In the genomic region with DNA sequence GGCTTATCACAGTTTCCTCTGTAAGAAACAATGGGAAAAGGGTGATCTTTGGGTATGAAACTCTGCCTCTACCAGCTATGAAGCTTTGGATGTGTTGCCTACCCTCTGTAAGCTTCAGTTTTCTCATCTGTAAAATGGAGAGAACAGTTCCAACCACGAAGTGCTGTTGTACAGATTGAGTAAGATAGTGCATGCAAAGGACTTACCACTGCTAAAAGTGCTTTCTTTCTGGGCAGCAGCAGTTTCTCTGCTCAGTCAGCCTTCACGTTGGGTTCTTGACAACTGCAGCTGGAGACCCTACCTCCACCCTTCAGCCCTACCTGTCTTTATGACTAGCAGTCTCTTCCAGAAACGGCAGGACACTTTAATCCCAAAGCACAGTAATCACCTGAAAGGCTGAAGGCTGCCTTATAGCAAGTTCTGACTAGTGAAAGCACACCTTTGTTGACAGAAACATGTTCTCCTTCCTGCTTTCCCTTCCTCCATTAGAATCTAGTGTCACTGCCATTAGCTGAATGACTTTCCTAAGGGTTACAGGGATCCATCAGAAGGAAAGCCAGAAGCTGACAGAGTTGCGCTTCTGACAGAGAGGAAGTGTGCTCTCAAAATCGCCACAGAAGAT, we compare ENCODE assay signal across 17 cellular contexts.
A peak's percentile ranks its signal among the peaks of the same experiment; 100 is the strongest.
DNase-seq lines count a peak whose midpoint lies in the region; ATAC-seq and TF ChIP-seq lines count a peak whose summit lies in the region.
"Had no signal": no experiment of that assay in that cellular context is flagged by ENCODE, and none has a peak within 500 bp of the region (broad histone marks: within the 10 kb centered on the region; RNA-seq: fewer than 3 reads in every experiment).

No MANE protein-coding gene starts in this region.

- no peak overlapping the region for H4K8ac ChIP-seq in neuronal stem cell (ENCODE audit: low read depth, low read length)

- POLR2A ChIA-PET in Caco-2 (lab: Charles Lee), result no interaction called here

- H3K36me3 Mint-ChIP-seq in Caco-2 (ENCODE audit: insufficient read depth, unreplicated experiment) (peaks cover 11% of the 10 kb centered on the region), CD14-positive monocyte (no peaks in the 10 kb centered on the region)

- TF ChIP-seq EP300 in sigmoid colon (IDR thresholded peaks at IDR 0.05), result no peak

- H3K23ac ChIP-seq in neuronal stem cell (ENCODE audit: low read depth, low read length, poor library complexity), result no peak overlapping the region

- DNase-seq in Caco-2 (no peak), sigmoid colon (no peak), HK-2 (ENCODE audit: unreplicated experiment) (no peak), CD14-positive monocyte (ENCODE audit: low spot score) (no peak), neuronal stem cell (ENCODE audit: low spot score) (no peak)
- peak; percentile 20 for DNase-seq in Jurkat, Clone E6-1 (ENCODE audit: low read depth, low spot score)
- DNase-seq: activated naive CD4-positive, alpha-beta T cell; central memory CD4-positive, alpha-beta T cell; head of caudate nucleus; left lung; MG63; occipital lobe; stimulated activated CD4-positive, alpha-beta T cell treated with anti-CD3 and anti-CD28 coated beads, Interleukin-15, amount 100 ng/mL, for 24 hours had no signal

- H3K27me3 ChIP-seq in Caco-2 (replicated peaks; ENCODE audit: control insufficient read depth, insufficient read depth, low read length) (no peaks in the 10 kb centered on the region), esophagus (ENCODE audit: control insufficient read depth in 1 of 2, insufficient read depth in 2 of 2, low read length in 2 of 2) (no peaks in the 10 kb centered on the region), sigmoid colon (no peaks in the 10 kb centered on the region), neuronal stem cell (ENCODE audit: control insufficient read depth in 3 of 3, insufficient read depth in 3 of 3, low read depth in 1 of 3, low read length in 3 of 3) (no peaks in the 10 kb centered on the region)
- H3K27me3 ChIP-seq: BE2C, left lung, MG63 had no signal

- H3K4ac ChIP-seq in neuronal stem cell (ENCODE audit: low read length), result no peak overlapping the region

- peaks cover 7% of the 10 kb centered on the region for H3K79me1 ChIP-seq in neuronal stem cell (ENCODE audit: low read depth, low read length)

- no peak overlapping the region for H2BK120ac ChIP-seq in neuronal stem cell (ENCODE audit: low read depth, low read length)

- no peak for TF ChIP-seq CTCF in Caco-2 (IDR thresholded peaks at IDR 0.05; ENCODE audit: insufficient read depth in 1 of 2, low read depth in 1 of 2, low read length in 1 of 2, severe bottlenecking in 1 of 2, unreplicated experiment in 1 of 2)
- TF ChIP-seq CTCF in sigmoid colon (IDR thresholded peaks at IDR 0.05), result no peak
- TF ChIP-seq CTCF in CD14-positive monocyte (IDR thresholded peaks at IDR 0.05), result no peak

- H3K36me3 ChIP-seq in Caco-2 (ENCODE audit: control insufficient read depth, insufficient read depth, low read length) (peaks cover 2% of the 10 kb centered on the region), esophagus (ENCODE audit: control insufficient read depth in 2 of 2, insufficient read depth in 2 of 2, low read length in 1 of 2) (no peaks in the 10 kb centered on the region), sigmoid colon (no peaks in the 10 kb centered on the region), neuronal stem cell (replicated peaks in 1 of 2; ENCODE audit: control insufficient read depth in 2 of 2, insufficient read depth in 2 of 2, low read length in 2 of 2) (peaks cover 4 to 27% of the 10 kb centered on the region in 2 donors)
- H3K36me3 ChIP-seq: BE2C, left lung, MG63 had no signal

- CTCF ChIA-PET in Caco-2 (lab: Charles Lee), result no interaction called here

- H3K4me3 ChIP-seq in Caco-2 (ENCODE audit: low read depth, low read length) (no peak overlapping the region), esophagus (ENCODE audit: low read depth in 1 of 2, low read length in 2 of 2) (peak overlapping the region in 1 of 2 donors; percentile 34), sigmoid colon (no peak overlapping the region), neuronal stem cell (ENCODE audit: low read length in 2 of 2) (no peak overlapping the region)
- no peak overlapping the region for H3K4me3 ChIP-seq in Jurkat, Clone E6-1 (ENCODE audit: low read length)
- H3K4me3 ChIP-seq: left lung, MG63 had no signal

- TF ChIP-seq POLR2A in sigmoid colon (IDR thresholded peaks at IDR 0.05), result no peak

- no peak overlapping the region for H2AK5ac ChIP-seq in neuronal stem cell (ENCODE audit: low read depth, low read length)

- H2AFZ ChIP-seq in neuronal stem cell (ENCODE audit: low read length), result no peak overlapping the region

- H3K18ac ChIP-seq in neuronal stem cell (ENCODE audit: low read length), result no peak overlapping the region

- H3K27ac ChIP-seq in esophagus (ENCODE audit: low read depth in 2 of 2, low read length in 1 of 2), result peak overlapping the region; percentile 90 to 96
- peak overlapping the region; percentile 77 to 97 (median 92) for H3K27ac ChIP-seq in sigmoid colon
- no peak overlapping the region for H3K27ac ChIP-seq in neuronal stem cell (replicated peaks; ENCODE audit: low read length)

- no peak overlapping the region for H3K4me3 Mint-ChIP-seq in Caco-2 (ENCODE audit: unreplicated experiment)
- H3K4me3 Mint-ChIP-seq in CD14-positive monocyte, result no peak overlapping the region

- 32 to 43% methylated on average over 5 of the region's 5 CpGs for WGBS in esophagus, 2 donors
- 28 to 55% methylated on average over 5 of the region's 5 CpGs for WGBS in sigmoid colon, 2 donors
- WGBS in neuronal stem cell (ENCODE audit: extremely low coverage in 2 of 2, insufficient read length in 2 of 2, insufficient replicate concordance in 1 of 2), 2 donors, result no CpG with 5 or more reads among the region's 5 CpGs

- H3K4me1 ChIP-seq in Caco-2 (peaks cover 25% of the 10 kb centered on the region), esophagus (ENCODE audit: control insufficient read depth in 2 of 2, insufficient read depth in 2 of 2, low read length in 1 of 2) (peaks cover 6 to 29% of the 10 kb centered on the region in 2 donors), sigmoid colon (peaks cover 0 to 100% (median 98%) of the 10 kb centered on the region in 4 donors), neuronal stem cell (ENCODE audit: control insufficient read depth in 2 of 2, insufficient read depth in 1 of 2, low read depth in 1 of 2, low read length in 2 of 2) (peaks cover 0 to 18% of the 10 kb centered on the region in 2 donors)
- H3K4me1 ChIP-seq: BE2C had no signal

- H3K4me1 Mint-ChIP-seq in Caco-2 (ENCODE audit: low read depth, unreplicated experiment) (peaks cover 23% of the 10 kb centered on the region), CD14-positive monocyte (peaks cover 3% of the 10 kb centered on the region)

- intact Hi-C loops in Caco-2 (cut with micrococcal nuclease; ENCODE audit: unreplicated experiment), result loop anchor here (2.0 kb wide), 2 partner anchors 21 to 185 kb away; no protein-coding TSS in a partner anchor
- intact Hi-C loops in sigmoid colon (cut with DNase I), result no loop called here
- intact Hi-C loops in CD14-positive monocyte (cut with micrococcal nuclease), result no loop called here

- H3K9me3 ChIP-seq in Caco-2 (no peaks in the 10 kb centered on the region), esophagus (ENCODE audit: control insufficient read depth in 2 of 2, insufficient read depth in 1 of 2, low read depth in 1 of 2, low read length in 1 of 2) (no peaks in the 10 kb centered on the region), sigmoid colon (no peaks in the 10 kb centered on the region), neuronal stem cell (replicated peaks in 1 of 2; ENCODE audit: control insufficient read depth in 2 of 2, insufficient read depth in 1 of 2, low read depth in 1 of 2, low read length in 2 of 2) (no peaks in the 10 kb centered on the region)
- H3K9me3 ChIP-seq: BE2C, left lung, MG63, SK-N-SH had no signal

- no peak overlapping the region for H4K91ac ChIP-seq in neuronal stem cell (ENCODE audit: low read depth, low read length, poor library complexity)

- H2BK5ac ChIP-seq in neuronal stem cell (ENCODE audit: low read length), result no peak overlapping the region

- H3K4me2 ChIP-seq in neuronal stem cell (ENCODE audit: insufficient read depth, low read length, poor library complexity, severe bottlenecking), result no peak overlapping the region

- no peak for ATAC-seq in HG02981 (IDR thresholded peaks at IDR 0.05; ENCODE audit: unreplicated experiment)
- ATAC-seq: left lung had no signal

- H3K27me3 Mint-ChIP-seq in Caco-2 (ENCODE audit: insufficient read depth, unreplicated experiment), result no peaks in the 10 kb centered on the region
- H3K27me3 Mint-ChIP-seq in CD14-positive monocyte (ENCODE audit: low read depth in 3 of 3), result peaks cover 0 to 3% (median 0%) of the 10 kb centered on the region in 3 donors

- BruUV-seq in Caco-2 (replicated peaks; lab: Mats Ljungman, UMichigan), result no TSS peak

- H3K27ac Mint-ChIP-seq in Caco-2 (ENCODE audit: unreplicated experiment) (peak overlapping the region; percentile 67), CD14-positive monocyte (peak overlapping the region in 1 of 7 donors; percentile 43)

- no peak overlapping the region for H3K9ac ChIP-seq in neuronal stem cell (ENCODE audit: low read depth, low read length, poor library complexity)

- H2BK15ac ChIP-seq in neuronal stem cell (ENCODE audit: low read length), result no peak overlapping the region

- no peak overlapping the region for H3K14ac ChIP-seq in neuronal stem cell (ENCODE audit: low read length)

- no peak overlapping the region for H2BK12ac ChIP-seq in neuronal stem cell (ENCODE audit: low read length)

- H3K9me3 Mint-ChIP-seq in Caco-2 (ENCODE audit: unreplicated experiment) (no peaks in the 10 kb centered on the region), CD14-positive monocyte (peaks cover 0 to 1% (median 0%) of the 10 kb centered on the region in 7 donors)
